Comparison of ENCODE assay signal across 2 cellular contexts in genomic region chr1:161736332-161736969, GRCh38.
TF ChIP-seq lines count a peak whose summit lies in the region.

No MANE protein-coding gene starts in this region.

TF ChIP-seq in SK-N-SH, 30 proteins besides CTCF, POLR2A, EP300 and RAD21:
- TF ChIP-seq PBX3 (IDR thresholded peaks at IDR 0.05), result 0 out of 2 replicates have a peak, but pooled peaks have one; percentile 13
- peak; percentile 35; the same call in 1 of the 2 replicates for TF ChIP-seq FOSL2 (IDR thresholded peaks at IDR 0.05; ENCODE audit: borderline replicate concordance, low read depth)
- TF ChIP-seq JUND (IDR thresholded peaks at IDR 0.05), result peak; percentile 17; the same call in 1 of the 2 replicates
- TF ChIP-seq YY1 (IDR thresholded peaks at IDR 0.05; ENCODE audit: low read depth), result 0 out of 2 replicates have a peak, but pooled peaks have one; percentile 23
- no peak for TF ChIP-seq RXRA (IDR thresholded peaks at IDR 0.05; ENCODE audit: borderline replicate concordance, low read depth)
- TF ChIP-seq EZH2phosphoT487 (IDR thresholded peaks at IDR 0.05; ENCODE audit: borderline replicate concordance, low read depth), result no peak
- peak; percentile 45; the same call in 1 of the 2 replicates for TF ChIP-seq NFIC (IDR thresholded peaks at IDR 0.05; ENCODE audit: borderline replicate concordance)
- TF ChIP-seq TCF12 (IDR thresholded peaks at IDR 0.05), result no peak
TF ChIP-seq in SK-N-SH: peak in this region for 5.

TF ChIP-seq in SK-N-SH treated with all-trans-retinoic acid at 6 μM for 48 hours, 23 proteins besides CTCF, POLR2A, EP300 and RAD21:
- TF ChIP-seq ZNF565 (CRISPR knock-in tag; conservative IDR thresholded peaks at IDR 0.05; ENCODE audit: low read depth) (no peak), ZC3H10 (CRISPR knock-in tag; IDR thresholded peaks at IDR 0.05) (no peak), TSHZ2 (CRISPR knock-in tag; IDR thresholded peaks at IDR 0.05) (no peak), PPARA (CRISPR knock-in tag; IDR thresholded peaks at IDR 0.05; ENCODE audit: borderline replicate concordance) (no peak), ISL1 (CRISPR knock-in tag; IDR thresholded peaks at IDR 0.05) (no peak)
TF ChIP-seq in SK-N-SH treated with all-trans-retinoic acid at 6 μM for 48 hours: peak in this region for 0.
